ENCODE assay signal across 11 cellular contexts in genomic region chr12:124730455-124730932, GRCh38.
DNase-seq lines count a peak whose midpoint lies in the region; ATAC-seq and TF ChIP-seq lines count a peak whose summit lies in the region.
"Had no signal": no experiment of that assay in that cellular context is flagged by ENCODE, and none has a peak within 500 bp of the region (broad histone marks: within the 10 kb centered on the region; RNA-seq: fewer than 3 reads in every experiment).

No MANE protein-coding gene starts in this region.

- H3K36me3 Mint-ChIP-seq in Calu3 (ENCODE audit: insufficient read depth, unreplicated experiment): peaks cover 23% of the 10 kb centered on the region
- no peaks in the 10 kb centered on the region for H3K36me3 Mint-ChIP-seq in nephron (ENCODE audit: low read depth)

- POLR2A ChIA-PET in Panc1 (lab: Charles Lee): no interaction called here

- peak overlapping the region; percentile 34 for H3K27ac Mint-ChIP-seq in Calu3 (ENCODE audit: unreplicated experiment)
- peak overlapping the region; percentile 92 to 95 (median 95) for H3K27ac Mint-ChIP-seq in nephron
- H3K27ac Mint-ChIP-seq: GM23338; progenitor cell of endocrine pancreas; T-helper 1 cell treated with Interleukin-12 subunit alpha and Interleukin-12 subunit beta and Interleukin-4 antibody, amounts not matched to agents 30 μg/mL and 1 μg/mL, for 36 hours had no signal

- no peak overlapping the region for H3K4me3 ChIP-seq in Panc1 (ENCODE audit: low read depth in 2 of 2, low read length in 2 of 2)
- H3K4me3 ChIP-seq in foreskin fibroblast (ENCODE audit: low read depth in 1 of 2, low read length in 2 of 2): no peak overlapping the region
- no peak overlapping the region for H3K4me3 ChIP-seq in suprapubic skin
- H3K4me3 ChIP-seq: GM23338 had no signal

- intact Hi-C loops in Calu3 (cut with micrococcal nuclease; ENCODE audit: unreplicated experiment) (loop anchor here (2.0 kb wide), 1 partner anchor 36 kb away; no protein-coding TSS in a partner anchor), Panc1 (cut with micrococcal nuclease; ENCODE audit: unreplicated experiment) (no loop called here)

- H3K4me1 Mint-ChIP-seq in Calu3 (ENCODE audit: low read depth, unreplicated experiment) (peaks cover 52% of the 10 kb centered on the region), nephron (peaks cover 47% of the 10 kb centered on the region)

- H3K27me3 ChIP-seq in Panc1 (ENCODE audit: control insufficient read depth, insufficient read depth, low read length): no peaks in the 10 kb centered on the region
- no peaks in the 10 kb centered on the region for H3K27me3 ChIP-seq in suprapubic skin

- H3K9me3 ChIP-seq in Panc1 (ENCODE audit: control insufficient read depth, insufficient read depth, low read depth, low read length): no peaks in the 10 kb centered on the region
- H3K9me3 ChIP-seq in suprapubic skin: no peaks in the 10 kb centered on the region

- H3K36me3 ChIP-seq in Panc1 (ENCODE audit: control insufficient read depth, insufficient read depth, low read length) (no peaks in the 10 kb centered on the region), suprapubic skin (no peaks in the 10 kb centered on the region)

- in situ Hi-C loops in Panc1 (cut with HindIII; ENCODE audit: low pct_unique_long_range_greater_than_20kb, low sequenced_read_pairs): no loop called here

- BruUV-seq in Calu3 (replicated peaks; lab: Mats Ljungman, UMichigan) (no TSS peak), Panc1 (replicated peaks; lab: Mats Ljungman, UMichigan) (no TSS peak)

- TF ChIP-seq CTCF in Calu3 (IDR thresholded peaks at IDR 0.05; ENCODE audit: unreplicated experiment) (no peak), Panc1 (IDR thresholded peaks at IDR 0.05) (no peak), foreskin fibroblast (IDR thresholded peaks at IDR 0.05; ENCODE audit: low read depth, low read length) (no peak), nephron (IDR thresholded peaks at IDR 0.05; ENCODE audit: unreplicated experiment in 3 of 3) (no peak), suprapubic skin (IDR thresholded peaks at IDR 0.05) (no peak)

- no peak for TF ChIP-seq POLR2A in suprapubic skin (IDR thresholded peaks at IDR 0.05)

- no peaks in the 10 kb centered on the region for H3K27me3 Mint-ChIP-seq in Calu3 (ENCODE audit: unreplicated experiment)
- H3K27me3 Mint-ChIP-seq in nephron (ENCODE audit: low read depth): peaks cover 13% of the 10 kb centered on the region

- peak; percentile 68 for DNase-seq in Calu3
- DNase-seq in Panc1 (ENCODE audit: low read depth, low spot score): no peak
- peak; percentile 35 to 58 for DNase-seq in foreskin fibroblast
- no peak for DNase-seq in NK-92 (lab: John Stamatoyannopoulos, UW; ENCODE audit: unreplicated experiment)
- no peak for DNase-seq in stimulated activated CD4-positive, alpha-beta T cell treated with anti-CD3 and anti-CD28 coated beads, Interleukin-1b, Interleukin-23, amount 100 ng/mL, for 48 hours
- no peak for DNase-seq in suprapubic skin (ENCODE audit: low spot score in 2 of 2)

- ATAC-seq in Panc1: peak; percentile 40
- ATAC-seq in HG03342 (IDR thresholded peaks at IDR 0.05; ENCODE audit: unreplicated experiment): no peak
- ATAC-seq: GM23338 had no signal

- peak overlapping the region; percentile 93 for H3K27ac ChIP-seq in Panc1 (ENCODE audit: low read length)
- no peak overlapping the region for H3K27ac ChIP-seq in suprapubic skin

- CTCF ChIA-PET in Calu3 (lab: Charles Lee): interaction anchor here (0.6 to 1.9 kb wide), 7 partner anchors 10 to 224 kb away, joined by 3 to 7 read pairs (median 4); no protein-coding TSS in a partner anchor
- CTCF ChIA-PET in Panc1 (lab: Charles Lee): interaction anchor here (1.2 kb wide), 1 partner anchor 15 kb away, joined by 3 read pairs; no protein-coding TSS in a partner anchor

- peaks cover 64% of the 10 kb centered on the region for H3K4me1 ChIP-seq in Panc1 (ENCODE audit: control insufficient read depth, insufficient read depth, low read length)
- peaks cover 22% of the 10 kb centered on the region for H3K4me1 ChIP-seq in suprapubic skin

- no peak for TF ChIP-seq EP300 in suprapubic skin (IDR thresholded peaks at IDR 0.05)

- peak overlapping the region; percentile 32 for H3K4me3 Mint-ChIP-seq in Calu3 (ENCODE audit: low read depth, unreplicated experiment)
- peak overlapping the region in 2 of 3 experiments; percentile 16 to 18 for H3K4me3 Mint-ChIP-seq in nephron
- H3K4me3 Mint-ChIP-seq: GM23338; T-helper 1 cell treated with Interleukin-12 subunit alpha and Interleukin-12 subunit beta and Interleukin-4 antibody, amounts not matched to agents 30 μg/mL and 1 μg/mL, for 36 hours had no signal

- WGBS in suprapubic skin: 72% methylated on average over 3 of the region's 3 CpGs

- H3K9me3 Mint-ChIP-seq in Calu3 (ENCODE audit: low read depth, unreplicated experiment) (no peaks in the 10 kb centered on the region), nephron (peaks cover 6% of the 10 kb centered on the region)
- H3K9me3 Mint-ChIP-seq: GM23338; T-helper 1 cell treated with Interleukin-12 subunit alpha and Interleukin-12 subunit beta and Interleukin-4 antibody, amounts not matched to agents 30 μg/mL and 1 μg/mL, for 36 hours had no signal

Comparison
In these comparisons a context has a peak if more than half of its experiments do, and no peak if none do; other contexts are left out.
1. DNase-seq: peak in Calu3 (single experiment) and foreskin fibroblast (2 of 2); none in Panc1 (single experiment), NK-92 (single experiment), stimulated activated CD4-positive, alpha-beta T cell treated with anti-CD3 and anti-CD28 coated beads, Interleukin-1b, Interleukin-23, amount 100 ng/mL, for 48 hours (single experiment) and suprapubic skin (0 of 2).